ENCODE assay signal across 13 cellular contexts in genomic region chr10:119919823-119920222, GRCh38. TPM values are rescaled to one million over a fixed set of nuclear protein-coding genes. Genes with fewer than 3 reads are reported as not detected.
DNase-seq lines count a peak whose midpoint lies in the region; ATAC-seq and TF ChIP-seq lines count a peak whose summit lies in the region.
"Had no signal": no experiment of that assay in that cellular context is flagged by ENCODE, and none has a peak within 500 bp of the region (broad histone marks: within the 10 kb centered on the region; RNA-seq: fewer than 3 reads in every experiment).

No MANE protein-coding gene starts in this region.

- no peaks in the 10 kb centered on the region for H3K9me3 Mint-ChIP-seq in activated CD4-positive, alpha-beta memory T cell treated with anti-CD3 and anti-CD28 coated beads, Interleukin-2, amount 10 ng/mL, durations not matched to agents 7 days and 5 days
- no peaks in the 10 kb centered on the region for H3K9me3 Mint-ChIP-seq in activated CD4-positive, alpha-beta memory T cell treated with anti-CD3 and anti-CD28 coated beads for 36 hours
- no peaks in the 10 kb centered on the region for H3K9me3 Mint-ChIP-seq in memory B cell

- no peak overlapping the region for H3K4me3 Mint-ChIP-seq in activated CD4-positive, alpha-beta memory T cell treated with anti-CD3 and anti-CD28 coated beads, Interleukin-2, amount 10 ng/mL, durations not matched to agents 7 days and 5 days
- H3K4me3 Mint-ChIP-seq in activated CD4-positive, alpha-beta memory T cell treated with anti-CD3 and anti-CD28 coated beads for 36 hours, result no peak overlapping the region
- peak overlapping the region; percentile 42 for H3K4me3 Mint-ChIP-seq in memory B cell
- H3K4me3 Mint-ChIP-seq: T-helper 17 cell had no signal

- CTCF ChIA-PET in activated CD4-positive, alpha-beta memory T cell treated with anti-CD3 and anti-CD28 coated beads, Interleukin-2, amount 10 ng/mL, durations not matched to agents 7 days and 5 days (lab: Charles Lee), result interaction anchor here (1.8 kb wide), 1 partner anchor 169 kb away, joined by 6 read pairs; no protein-coding TSS in a partner anchor
- CTCF ChIA-PET in activated CD4-positive, alpha-beta memory T cell treated with anti-CD3 and anti-CD28 coated beads for 36 hours (lab: Charles Lee), result interaction anchor here (1.4 kb wide), 1 partner anchor 8 kb away, joined by 4 read pairs; no protein-coding TSS in a partner anchor

- H3K36me3 Mint-ChIP-seq in activated CD4-positive, alpha-beta memory T cell treated with anti-CD3 and anti-CD28 coated beads, Interleukin-2, amount 10 ng/mL, durations not matched to agents 7 days and 5 days (ENCODE audit: low read depth), result peaks cover 56% of the 10 kb centered on the region
- peaks cover 40% of the 10 kb centered on the region for H3K36me3 Mint-ChIP-seq in activated CD4-positive, alpha-beta memory T cell treated with anti-CD3 and anti-CD28 coated beads for 36 hours
- H3K36me3 Mint-ChIP-seq in memory B cell, result peaks cover 25% of the 10 kb centered on the region

- no peaks in the 10 kb centered on the region for H3K27me3 Mint-ChIP-seq in activated CD4-positive, alpha-beta memory T cell treated with anti-CD3 and anti-CD28 coated beads, Interleukin-2, amount 10 ng/mL, durations not matched to agents 7 days and 5 days
- no peaks in the 10 kb centered on the region for H3K27me3 Mint-ChIP-seq in activated CD4-positive, alpha-beta memory T cell treated with anti-CD3 and anti-CD28 coated beads for 36 hours
- no peaks in the 10 kb centered on the region for H3K27me3 Mint-ChIP-seq in memory B cell
- H3K27me3 Mint-ChIP-seq: T-helper 17 cell had no signal

- peak overlapping the region; percentile 58 for H3K27ac Mint-ChIP-seq in activated CD4-positive, alpha-beta memory T cell treated with anti-CD3 and anti-CD28 coated beads, Interleukin-2, amount 10 ng/mL, durations not matched to agents 7 days and 5 days
- H3K27ac Mint-ChIP-seq in activated CD4-positive, alpha-beta memory T cell treated with anti-CD3 and anti-CD28 coated beads for 36 hours, result no peak overlapping the region
- peak overlapping the region; percentile 78 for H3K27ac Mint-ChIP-seq in memory B cell
- H3K27ac Mint-ChIP-seq: T-helper 17 cell had no signal

- POLR2A ChIA-PET in activated CD4-positive, alpha-beta memory T cell treated with anti-CD3 and anti-CD28 coated beads, Interleukin-2, amount 10 ng/mL, durations not matched to agents 7 days and 5 days (lab: Charles Lee), result interaction anchor here (0.8 kb wide), 1 partner anchor 47 kb away, joined by 3 read pairs; the partner anchor contains the start of gene MCMBP
- POLR2A ChIA-PET in activated CD4-positive, alpha-beta memory T cell treated with anti-CD3 and anti-CD28 coated beads for 36 hours (lab: Charles Lee), result no interaction called here

- ATAC-seq in HG03432 (IDR thresholded peaks at IDR 0.05; ENCODE audit: unreplicated experiment) (peak; percentile 77), memory B cell (ENCODE audit: low read depth) (peak; percentile 86), HG03378 (IDR thresholded peaks at IDR 0.05; ENCODE audit: unreplicated experiment) (no peak)
- ATAC-seq: T-helper 17 cell had no signal

- H3K4me1 Mint-ChIP-seq in activated CD4-positive, alpha-beta memory T cell treated with anti-CD3 and anti-CD28 coated beads, Interleukin-2, amount 10 ng/mL, durations not matched to agents 7 days and 5 days, result peaks cover 15% of the 10 kb centered on the region
- peaks cover 9% of the 10 kb centered on the region for H3K4me1 Mint-ChIP-seq in activated CD4-positive, alpha-beta memory T cell treated with anti-CD3 and anti-CD28 coated beads for 36 hours (ENCODE audit: low read depth)
- H3K4me1 Mint-ChIP-seq in memory B cell, result peaks cover 9% of the 10 kb centered on the region

- DNase-seq in activated CD4-positive, alpha-beta memory T cell treated with anti-CD3 and anti-CD28 coated beads, Interleukin-2, amount 10 ng/mL, durations not matched to agents 7 days and 5 days, result no peak
- DNase-seq in activated CD4-positive, alpha-beta memory T cell treated with anti-CD3 and anti-CD28 coated beads for 36 hours, result no peak
- peak; percentile 20 for DNase-seq in GM20000 (ENCODE audit: low spot score)
- DNase-seq in memory B cell (ENCODE audit: low spot score in 2 of 2), result no peak
- DNase-seq in stimulated activated CD4-positive, alpha-beta T cell treated with anti-CD3 and anti-CD28 coated beads, Interleukin-15, amount 100 ng/mL, for 24 hours, result no peak
- no peak for DNase-seq in stimulated activated naive CD4-positive, alpha-beta T cell (lab: John Stamatoyannopoulos, UW)
- DNase-seq: mammary epithelial cell; NCI-H2081; NK-92 treated with Interleukin-12 subunit alpha and Interleukin-12 subunit beta, amount 100 ng/mL, for 24 hours; substantia nigra; T-helper 17 cell had no signal

- intact Hi-C loops in activated CD4-positive, alpha-beta memory T cell treated with anti-CD3 and anti-CD28 coated beads for 36 hours (cut with micrococcal nuclease), result loop anchor here (5.0 kb wide), 1 partner anchor 233 kb away; no protein-coding TSS in a partner anchor

- no peak for TF ChIP-seq CTCF in GM20000 (IDR thresholded peaks at IDR 0.05; ENCODE audit: extremely low read depth, missing control alignments)

RNA-seq across cellular contexts. Expression of gene SEC23IP, which starts 27.3 kb away (rescaled TPM):
- 10 to 100 TPM; 58.3 to 69.3 TPM for total RNA-seq in activated CD4-positive, alpha-beta memory T cell treated with anti-CD3 and anti-CD28 coated beads, Interleukin-2, amount 10 ng/mL, durations not matched to agents 7 days and 5 days
- 10 to 100 TPM; 62.4 to 63.6 TPM for total RNA-seq in activated CD4-positive, alpha-beta memory T cell treated with anti-CD3 and anti-CD28 coated beads for 36 hours

RNA-seq across cellular contexts. Expression of gene MCMBP, which starts 47.2 kb away (rescaled TPM):
- total RNA-seq in activated CD4-positive, alpha-beta memory T cell treated with anti-CD3 and anti-CD28 coated beads, Interleukin-2, amount 10 ng/mL, durations not matched to agents 7 days and 5 days, result 10 to 100 TPM; 86.2 to 87.6 TPM
- total RNA-seq in activated CD4-positive, alpha-beta memory T cell treated with anti-CD3 and anti-CD28 coated beads for 36 hours, result 10 to 100 TPM; 90.8 to 92.8 TPM
